In the genomic region with DNA sequence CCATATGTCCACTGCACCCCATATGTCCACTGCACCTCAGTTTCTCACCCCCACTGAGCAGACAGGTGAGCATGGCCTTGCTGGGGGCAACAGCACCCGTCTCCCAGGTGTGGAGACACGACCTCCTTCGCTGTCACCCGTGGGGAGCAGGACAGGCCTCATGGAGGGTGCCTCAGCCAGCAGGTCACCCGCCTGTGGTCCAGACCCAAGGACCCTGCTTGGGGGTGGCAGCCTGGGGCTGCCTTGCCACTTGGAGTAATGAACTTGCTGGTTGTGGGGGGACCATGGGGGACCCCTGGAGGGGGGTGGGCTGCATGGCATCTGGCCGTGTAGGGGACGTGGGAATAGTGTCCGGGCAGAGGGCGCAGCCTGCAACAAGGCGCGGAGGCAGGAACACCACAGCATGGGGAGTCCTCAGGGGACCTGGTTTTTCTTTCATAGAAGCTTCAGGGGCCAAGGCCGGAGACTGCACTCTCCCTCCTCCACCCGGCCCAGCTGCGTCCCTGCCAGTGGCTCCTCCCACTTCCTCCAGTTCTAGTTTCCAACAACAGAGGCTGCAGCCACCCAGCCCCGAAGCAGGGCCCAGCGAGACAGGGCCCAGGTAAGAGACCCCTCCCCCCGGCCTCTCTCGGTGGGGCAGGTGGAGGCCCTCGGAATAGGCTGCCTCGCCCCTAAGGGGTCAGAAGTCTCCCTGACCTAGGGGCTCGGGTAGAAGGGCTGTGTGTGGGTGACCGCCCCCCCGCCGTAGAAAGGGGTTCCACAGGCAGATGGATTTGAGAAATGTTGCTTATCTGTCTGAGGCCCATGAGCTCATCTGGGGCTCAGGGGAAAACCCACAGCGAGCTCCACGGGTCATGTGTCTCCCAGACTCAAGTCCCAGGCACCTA, we compare ENCODE assay signal across 8 cellular contexts. TPM values are rescaled to one million over a fixed set of nuclear protein-coding genes. Genes with fewer than 3 reads are reported as not detected.
DNase-seq lines count a peak whose midpoint lies in the region; ATAC-seq and TF ChIP-seq lines count a peak whose summit lies in the region.

A gene with protein sequence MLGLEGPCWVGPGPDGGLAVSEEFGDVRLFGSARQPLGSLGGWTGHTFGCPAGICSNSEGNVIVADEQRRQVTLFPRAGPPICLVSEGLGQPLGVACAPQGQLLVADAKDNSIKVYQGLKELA (plus strand): TSS at position 531 of the 887 bp plus-strand sequence. CDS start 1,043 bp downstream, outside the sequence.

- peak; percentile 73 for DNase-seq in DMS 273 (lab: John Stamatoyannopoulos, UW; ENCODE audit: unreplicated experiment)
- DNase-seq in DMS 273 treated with DMSO at 0.1 percent for 48 hours (lab: John Stamatoyannopoulos, UW): no peak
- peak; percentile 25 for DNase-seq in T-helper 9 cell
- no peak for DNase-seq in chondrocyte (ENCODE audit: low spot score)
- peak; percentile 69 for DNase-seq in lower lobe of right lung
- no peak for DNase-seq in thoracic aorta (ENCODE audit: low spot score)

- H3K36me3 ChIP-seq in HUES64 (ENCODE audit: insufficient read depth, low read length) (peaks cover under 1% of the 10 kb centered on the region; the same call in 1 of the 2 replicates), lower lobe of right lung (no peaks in the 10 kb centered on the region), thoracic aorta (no peaks in the 10 kb centered on the region)

- no peak within 1 kb of the TSS for H3K4me3 Mint-ChIP-seq in chondrocyte (ENCODE audit: unreplicated experiment)

- H3K36me3 Mint-ChIP-seq in chondrocyte (ENCODE audit: low read depth): no peaks in the 10 kb centered on the region

- H3K4me1 ChIP-seq in HUES64 (ENCODE audit: insufficient read depth, low read length) (peaks cover 20% of the 10 kb centered on the region), lower lobe of right lung (peaks cover 45% of the 10 kb centered on the region), thoracic aorta (ENCODE audit: control insufficient read depth in 1 of 2, low read depth in 2 of 2) (peaks cover 24 to 42% of the 10 kb centered on the region in 2 donors)

- H3K27me3 ChIP-seq in HUES64 (ENCODE audit: insufficient read depth, low read length) (peaks cover 8% of the 10 kb centered on the region), lower lobe of right lung (ENCODE audit: low read depth) (peaks cover 10% of the 10 kb centered on the region), thoracic aorta (replicated peaks; ENCODE audit: insufficient read depth) (no peaks in the 10 kb centered on the region)

- H3K27me3 Mint-ChIP-seq in chondrocyte (ENCODE audit: low read depth): peaks cover 5% of the 10 kb centered on the region

- TF ChIP-seq CTCF in chondrocyte (IDR thresholded peaks at IDR 0.05) (peak; percentile 9), lower lobe of right lung (IDR thresholded peaks at IDR 0.05) (no peak), thoracic aorta (IDR thresholded peaks at IDR 0.05) (no peak)

- peak in 1 of 2 donors; percentile 12 for ATAC-seq in lower lobe of right lung
- ATAC-seq in thoracic aorta (ENCODE audit: insufficient number of reproducible peaks, low FRiP score, low read depth): no peak
- ATAC-seq in HG02623 (IDR thresholded peaks at IDR 0.05; ENCODE audit: unreplicated experiment): no peak

- H3K27ac ChIP-seq in HUES64 (ENCODE audit: low read depth, low read length) (0 out of 2 replicates have a peak within 1 kb of the TSS, but pooled peaks have one; percentile 30), lower lobe of right lung (peak within 1 kb of the TSS; percentile 72), thoracic aorta (no peak within 1 kb of the TSS)

- H3K9me3 ChIP-seq in HUES64 (ENCODE audit: insufficient read depth, low read depth, low read length): no peaks in the 10 kb centered on the region
- H3K9me3 ChIP-seq in lower lobe of right lung: no peaks in the 10 kb centered on the region
- H3K9me3 ChIP-seq in thoracic aorta: no peaks in the 10 kb centered on the region

- H3K27ac Mint-ChIP-seq in chondrocyte (ENCODE audit: unreplicated experiment): no peak within 1 kb of the TSS

- no peak within 1 kb of the TSS for H3K4me3 ChIP-seq in HUES64 (ENCODE audit: low read length)
- H3K4me3 ChIP-seq in lower lobe of right lung: peak within 1 kb of the TSS; percentile 50
- H3K4me3 ChIP-seq in thoracic aorta: peak within 1 kb of the TSS; percentile 64

- peaks cover 23% of the 10 kb centered on the region for H3K4me1 Mint-ChIP-seq in chondrocyte (ENCODE audit: low read depth)

- H3K9ac ChIP-seq in HUES64 (ENCODE audit: low read depth, low read length): peak within 1 kb of the TSS; percentile 31; the same call in 1 of the 2 replicates

- intact Hi-C loops in lower lobe of right lung (cut with DNase I): no loop called here

- H3K9me3 Mint-ChIP-seq in chondrocyte (ENCODE audit: low read depth): no peaks in the 10 kb centered on the region

- WGBS in HUES64: 52% methylated on average over 26 of the region's 26 CpGs

RNA-seq across cellular contexts. Expression of the gene that starts here (rescaled TPM):
- polyA plus RNA-seq in HUES64 (2013, experiment 1 of 2): 0.35 TPM
- polyA plus RNA-seq in HUES64 (2013, experiment 2 of 2): 0.38 TPM
- not detected in 3 replicates for total RNA-seq in chondrocyte
- total RNA-seq in lower lobe of right lung: 2.7 TPM
- total RNA-seq in thoracic aorta: 1 to 10 TPM; 2.0 to 3.2 TPM

Comparison
In these comparisons a context has a peak if more than half of its experiments do, and no peak if none do; other contexts are left out.
1. DNase-seq: peak in DMS 273 (single experiment), T-helper 9 cell (single experiment) and lower lobe of right lung (single experiment); none in DMS 273 treated with DMSO at 0.1 percent for 48 hours (single experiment), chondrocyte (single experiment) and thoracic aorta (single experiment).
2. H3K27ac ChIP-seq: peak in HUES64 (single experiment) and lower lobe of right lung (single experiment); none in thoracic aorta (0 of 2).